13 cellular contexts compared by ENCODE assay signal in the genomic region with DNA sequence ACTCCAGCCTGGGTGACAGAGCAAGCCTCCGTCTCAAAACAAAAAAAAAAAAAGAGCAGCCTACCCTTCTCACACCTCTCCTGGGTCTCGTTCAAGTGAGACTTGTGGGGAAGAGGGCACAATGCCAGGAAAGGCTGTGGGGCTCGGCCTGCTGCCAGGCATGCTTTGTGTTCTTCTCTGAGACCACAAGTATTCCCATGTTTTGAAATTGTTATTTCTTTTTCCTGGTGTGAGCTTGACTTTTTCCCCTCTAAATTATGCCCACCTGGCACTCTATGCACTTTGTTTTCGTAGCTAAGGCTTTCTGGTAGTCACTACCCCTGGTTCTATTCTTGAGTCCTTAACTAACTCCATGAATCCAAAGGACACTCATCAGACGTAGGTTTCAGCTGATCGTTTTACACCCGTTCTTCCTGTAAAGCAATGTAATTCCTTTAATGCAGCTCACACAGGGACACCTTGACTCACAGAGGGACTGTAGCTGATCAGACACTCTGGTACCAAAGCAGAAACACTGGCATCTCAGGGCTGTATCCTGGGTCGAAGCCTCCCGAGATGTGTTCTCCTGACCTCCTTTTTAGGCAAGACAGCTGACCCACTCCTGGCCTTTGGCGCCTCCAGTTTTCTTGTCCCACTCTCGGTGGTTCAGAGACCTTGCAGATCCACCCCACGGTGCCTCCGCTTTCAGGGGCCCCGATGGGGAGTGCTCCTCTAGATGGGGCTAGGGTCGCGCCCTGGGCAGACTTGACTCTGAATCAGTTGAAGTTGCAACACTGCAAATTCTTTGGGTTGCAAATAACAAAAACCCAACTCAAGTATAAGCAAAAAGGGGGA.
A peak's percentile ranks its signal among the peaks of the same experiment; 100 is the strongest.
DNase-seq lines count a peak whose midpoint lies in the region; ATAC-seq and TF ChIP-seq lines count a peak whose summit lies in the region.
"Had no signal": no experiment of that assay in that cellular context is flagged by ENCODE, and none has a peak within 500 bp of the region (broad histone marks: within the 10 kb centered on the region; RNA-seq: fewer than 3 reads in every experiment).

No MANE protein-coding gene starts in this region.

- no peak overlapping the region for H3K27ac Mint-ChIP-seq in activated CD8-positive, alpha-beta T cell treated with anti-CD3 and anti-CD28 coated beads for 36 hours
- H3K27ac Mint-ChIP-seq: H9; T-helper 1 cell treated with Interleukin-12 subunit alpha and Interleukin-12 subunit beta and Interleukin-4 antibody, amounts not matched to agents 30 μg/mL and 1 μg/mL, for 36 hours had no signal

- no peaks in the 10 kb centered on the region for H3K36me3 Mint-ChIP-seq in activated CD8-positive, alpha-beta T cell treated with anti-CD3 and anti-CD28 coated beads for 36 hours (ENCODE audit: low read depth)

- H3K9me3 ChIP-seq in SJCRH30 (replicated peaks) (no peaks in the 10 kb centered on the region), right cardiac atrium (ENCODE audit: control insufficient read depth, low read length) (no peaks in the 10 kb centered on the region), mucosa of descending colon (no peaks in the 10 kb centered on the region)

- CTCF ChIA-PET in activated CD8-positive, alpha-beta T cell treated with anti-CD3 and anti-CD28 coated beads for 36 hours (lab: Charles Lee), result no interaction called here

- peak; percentile 55 for DNase-seq in ACHN
- peak; percentile 31 for DNase-seq in HCEC 1CT
- DNase-seq in SJCRH30, result peak; percentile 71 to 76
- DNase-seq in right cardiac atrium, result peak; percentile 33 to 75 (median 73)
- DNase-seq in activated T-cell treated with anti-CD3 and anti-CD28 coated beads for 4 hours, result no peak
- DNase-seq in mucosa of descending colon, result no peak
- DNase-seq in activated CD8-positive, alpha-beta T cell treated with anti-CD3 and anti-CD28 coated beads for 36 hours, result no peak
- DNase-seq: activated CD8-positive, alpha-beta memory T cell treated with anti-CD3 and anti-CD28 coated beads, Interleukin-2, amount 50 U/mL, for 48 hours; central memory CD4-positive, alpha-beta T cell; H9 had no signal

- H3K4me3 ChIP-seq in SJCRH30, result no peak overlapping the region
- H3K4me3 ChIP-seq in right cardiac atrium (ENCODE audit: low read length), result no peak overlapping the region
- no peak overlapping the region for H3K4me3 ChIP-seq in mucosa of descending colon
- H3K4me3 ChIP-seq: heart right ventricle had no signal

- H3K27me3 Mint-ChIP-seq in activated CD8-positive, alpha-beta T cell treated with anti-CD3 and anti-CD28 coated beads for 36 hours, result peaks cover 27% of the 10 kb centered on the region

- H3K36me3 ChIP-seq in SJCRH30 (no peaks in the 10 kb centered on the region), mucosa of descending colon (ENCODE audit: low read depth) (no peaks in the 10 kb centered on the region)
- H3K36me3 ChIP-seq: heart right ventricle had no signal

- intact Hi-C loops in right cardiac atrium (cut with DNase I), result no loop called here
- intact Hi-C loops in mucosa of descending colon (cut with DNase I, micrococcal nuclease), result no loop called here
- intact Hi-C loops in activated CD8-positive, alpha-beta T cell treated with anti-CD3 and anti-CD28 coated beads for 36 hours (cut with micrococcal nuclease), result no loop called here

- POLR2A ChIA-PET in activated CD8-positive, alpha-beta T cell treated with anti-CD3 and anti-CD28 coated beads for 36 hours (lab: Charles Lee), result no interaction called here

- ATAC-seq in right cardiac atrium (peak in 1 of 2 donors; percentile 47), GM18520 (IDR thresholded peaks at IDR 0.05; ENCODE audit: unreplicated experiment) (no peak), mucosa of descending colon (no peak)
- ATAC-seq in activated CD8-positive, alpha-beta T cell treated with anti-CD3 and anti-CD28 coated beads for 36 hours, result no peak
- ATAC-seq: heart right ventricle had no signal

- 59% methylated on average over 16 of the region's 16 CpGs for WGBS in right cardiac atrium

- no peak for TF ChIP-seq CTCF in mucosa of descending colon (IDR thresholded peaks at IDR 0.05)
- no peak for TF ChIP-seq CTCF in activated CD8-positive, alpha-beta T cell treated with anti-CD3 and anti-CD28 coated beads for 36 hours (IDR thresholded peaks at IDR 0.05)

- H3K27ac ChIP-seq in SJCRH30, result no peak overlapping the region
- H3K27ac ChIP-seq in right cardiac atrium (ENCODE audit: low read length), result no peak overlapping the region
- H3K27ac ChIP-seq: heart right ventricle had no signal

- H3K27me3 ChIP-seq in SJCRH30, result no peaks in the 10 kb centered on the region
- H3K27me3 ChIP-seq in right cardiac atrium (ENCODE audit: control insufficient read depth, insufficient read depth), result no peaks in the 10 kb centered on the region

- no peak overlapping the region for H3K4me3 Mint-ChIP-seq in activated CD8-positive, alpha-beta T cell treated with anti-CD3 and anti-CD28 coated beads for 36 hours
- H3K4me3 Mint-ChIP-seq: H9; T-helper 1 cell treated with Interleukin-12 subunit alpha and Interleukin-12 subunit beta and Interleukin-4 antibody, amounts not matched to agents 30 μg/mL and 1 μg/mL, for 36 hours had no signal

- in situ Hi-C loops in ACHN (cut with HindIII; ENCODE audit: low pct_ligation_motif_present, low pct_unique_long_range_greater_than_20kb, low sequenced_read_pairs), result no loop called here

- H3K4me1 Mint-ChIP-seq in activated CD8-positive, alpha-beta T cell treated with anti-CD3 and anti-CD28 coated beads for 36 hours (ENCODE audit: low read depth), result no peaks in the 10 kb centered on the region

- H3K9me3 Mint-ChIP-seq in activated CD8-positive, alpha-beta T cell treated with anti-CD3 and anti-CD28 coated beads for 36 hours, result peaks cover 4% of the 10 kb centered on the region
- H3K9me3 Mint-ChIP-seq: T-helper 1 cell treated with Interleukin-12 subunit alpha and Interleukin-12 subunit beta and Interleukin-4 antibody, amounts not matched to agents 30 μg/mL and 1 μg/mL, for 36 hours had no signal

- H3K4me1 ChIP-seq in SJCRH30 (peaks cover 13% of the 10 kb centered on the region), right cardiac atrium (ENCODE audit: control insufficient read depth, insufficient read depth, low read length) (no peaks in the 10 kb centered on the region), mucosa of descending colon (ENCODE audit: low read depth) (no peaks in the 10 kb centered on the region)
- H3K4me1 ChIP-seq: heart right ventricle had no signal

Comparison
In these comparisons a context has a peak if more than half of its experiments do, and no peak if none do; other contexts are left out.
1. DNase-seq: peak in ACHN (single experiment), HCEC 1CT (single experiment), SJCRH30 (2 of 2) and right cardiac atrium (3 of 3); none in activated T-cell treated with anti-CD3 and anti-CD28 coated beads for 4 hours (single experiment), mucosa of descending colon (0 of 3) and activated CD8-positive, alpha-beta T cell treated with anti-CD3 and anti-CD28 coated beads for 36 hours (single experiment).